ENCODE assay signal across 15 cellular contexts in the genomic region with DNA sequence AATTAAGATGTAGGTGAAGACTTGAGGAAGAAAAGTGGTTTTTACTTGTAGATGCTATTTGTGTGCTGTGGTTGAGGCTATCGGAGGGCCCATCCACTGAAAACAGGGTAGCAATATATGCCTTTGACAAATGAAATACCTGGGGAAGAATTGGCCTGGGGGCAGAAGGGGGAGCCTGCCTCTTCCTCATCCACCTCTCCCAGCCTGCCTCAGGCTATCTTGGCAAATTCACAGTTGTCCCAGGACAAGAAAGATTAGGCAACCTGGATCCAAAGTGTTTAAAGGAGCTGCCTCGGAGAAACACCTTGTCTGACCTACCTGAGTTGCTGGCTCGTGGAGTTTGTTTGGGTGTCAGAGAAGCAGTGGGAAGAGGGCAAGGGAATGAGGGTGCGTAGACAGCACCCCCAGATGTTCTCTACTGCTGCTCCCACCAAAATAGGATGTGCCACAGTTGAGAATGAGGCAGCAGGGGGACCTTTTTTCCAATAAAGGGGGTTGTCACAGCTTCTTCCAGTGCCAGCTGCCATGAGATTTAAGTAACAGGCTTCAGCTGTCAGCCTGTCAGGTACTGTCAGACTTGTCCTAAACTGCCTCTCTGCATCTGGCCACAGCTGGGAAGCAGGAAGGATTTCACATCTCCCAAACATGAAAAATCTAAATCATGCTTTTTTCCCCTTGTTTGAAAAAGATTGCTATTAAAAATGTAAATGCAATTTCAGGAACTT. TPM values are rescaled to one million over a fixed set of nuclear protein-coding genes. Genes with fewer than 3 reads are reported as not detected.
DNase-seq lines count a peak whose midpoint lies in the region; ATAC-seq, FAIRE-seq and TF ChIP-seq lines count a peak whose summit lies in the region.
"Had no signal": no experiment of that assay in that cellular context is flagged by ENCODE, and none has a peak within 500 bp of the region (broad histone marks: within the 10 kb centered on the region; RNA-seq: fewer than 3 reads in every experiment).

No MANE protein-coding gene starts in this region.

- H3K4me3 ChIP-seq in Caco-2 (ENCODE audit: low read depth, low read length), result no peak overlapping the region
- no peak overlapping the region for H3K4me3 ChIP-seq in kidney (ENCODE audit: low read length in 2 of 2)
- H3K4me3 ChIP-seq in smooth muscle cell, result no peak overlapping the region
- H3K4me3 ChIP-seq: gastrocnemius medialis, lung had no signal

- H3K9me3 Mint-ChIP-seq in Caco-2 (ENCODE audit: unreplicated experiment), result no peaks in the 10 kb centered on the region
- H3K9me3 Mint-ChIP-seq in activated B cell treated with CpG ODN at 0.5 μM for 24 hours, result no peaks in the 10 kb centered on the region

- ATAC-seq in activated B cell treated with CpG ODN at 0.5 μM for 24 hours (ENCODE audit: low read depth), result no peak
- no peak for ATAC-seq in HG03432 (IDR thresholded peaks at IDR 0.05; ENCODE audit: unreplicated experiment)
- no peak for ATAC-seq in HG02571 (IDR thresholded peaks at IDR 0.05; ENCODE audit: unreplicated experiment)
- no peak for ATAC-seq in GM18519 (IDR thresholded peaks at IDR 0.05; ENCODE audit: low FRiP score, unreplicated experiment)
- ATAC-seq: HCT116 had no signal

- peaks cover 50% of the 10 kb centered on the region for H3K79me2 ChIP-seq in smooth muscle cell (ENCODE audit: low read depth)

- H3K4me3 Mint-ChIP-seq in Caco-2 (ENCODE audit: unreplicated experiment) (no peak overlapping the region), activated B cell treated with CpG ODN at 0.5 μM for 24 hours (no peak overlapping the region)

- peaks cover 57% of the 10 kb centered on the region for H4K20me1 ChIP-seq in smooth muscle cell (ENCODE audit: low read depth)

- TF ChIP-seq CTCF in Caco-2 (IDR thresholded peaks at IDR 0.05; ENCODE audit: insufficient read depth in 1 of 2, low read depth in 1 of 2, low read length in 1 of 2, severe bottlenecking in 1 of 2, unreplicated experiment in 1 of 2) (no peak), activated B cell treated with CpG ODN at 0.5 μM for 24 hours (IDR thresholded peaks at IDR 0.05) (no peak), kidney (IDR thresholded peaks at IDR 0.05; ENCODE audit: borderline replicate concordance, extremely low read depth, insufficient read depth) (no peak), smooth muscle cell (IDR thresholded peaks at IDR 0.05; ENCODE audit: borderline replicate concordance, insufficient read depth, poor library complexity, severe bottlenecking) (no peak)

- BruUV-seq in Caco-2 (replicated peaks; lab: Mats Ljungman, UMichigan), result no TSS peak

- FAIRE-seq in kidney (lab: Jason Lieb, UNC), result no peak
- FAIRE-seq: GM19239 had no signal

- H3K27me3 ChIP-seq in Caco-2 (replicated peaks; ENCODE audit: control insufficient read depth, insufficient read depth, low read length), result no peaks in the 10 kb centered on the region
- H3K27me3 ChIP-seq in smooth muscle cell (ENCODE audit: low read depth), result no peaks in the 10 kb centered on the region
- H3K27me3 ChIP-seq: gastrocnemius medialis had no signal

- POLR2A ChIA-PET in Caco-2 (lab: Charles Lee) (interaction anchor here (0.6 to 0.9 kb wide), 2 partner anchors 10 to 41 kb away, joined by 3 to 5 read pairs; no protein-coding TSS in a partner anchor), activated B cell treated with CpG ODN at 0.5 μM for 24 hours (lab: Charles Lee) (interaction anchor here (1.0 to 1.3 kb wide), 3 partner anchors 11 to 44 kb away, joined by 4 to 5 read pairs (median 4); no protein-coding TSS in a partner anchor)

- no peak overlapping the region for H3K9ac ChIP-seq in kidney (ENCODE audit: low read length in 2 of 2)
- peak overlapping the region; percentile 18 for H3K9ac ChIP-seq in smooth muscle cell (ENCODE audit: low read depth)

- CTCF ChIA-PET in Caco-2 (lab: Charles Lee), result interaction anchor here (0.5 to 1.3 kb wide), 3 partner anchors 16 to 136 kb away, joined by 3 to 4 read pairs (median 3); no protein-coding TSS in a partner anchor
- CTCF ChIA-PET in activated B cell treated with CpG ODN at 0.5 μM for 24 hours (lab: Charles Lee), result interaction anchor here (1.1 kb wide), 1 partner anchor 118 kb away, joined by 3 read pairs; no protein-coding TSS in a partner anchor

- no peaks in the 10 kb centered on the region for H3K36me3 ChIP-seq in Caco-2 (ENCODE audit: control insufficient read depth, insufficient read depth, low read length)
- H3K36me3 ChIP-seq in kidney (ENCODE audit: control insufficient read depth in 1 of 2, insufficient read depth in 2 of 2, low read length in 2 of 2), result peaks cover 12 to 18% of the 10 kb centered on the region in 2 donors
- H3K36me3 ChIP-seq in smooth muscle cell (ENCODE audit: low read depth), result no peaks in the 10 kb centered on the region
- H3K36me3 ChIP-seq: gastrocnemius medialis had no signal

- H3K4me2 ChIP-seq in smooth muscle cell, result peak overlapping the region; percentile 52

- in situ Hi-C loops in G401 (cut with HindIII; ENCODE audit: low sequenced_read_pairs), result no loop called here

- H3K36me3 Mint-ChIP-seq in Caco-2 (ENCODE audit: insufficient read depth, unreplicated experiment), result peaks cover 11% of the 10 kb centered on the region
- H3K36me3 Mint-ChIP-seq in activated B cell treated with CpG ODN at 0.5 μM for 24 hours (ENCODE audit: low read depth), result peaks cover 77% of the 10 kb centered on the region

- DNase-seq in Caco-2 (peak in 1 of 2 experiments; percentile 55), activated B cell treated with CpG ODN at 0.5 μM for 24 hours (no peak), kidney (peak; percentile 8), smooth muscle cell (lab: John Stamatoyannopoulos, UW; ENCODE audit: unreplicated experiment) (no peak), G401 (ENCODE audit: low spot score) (no peak)
- DNase-seq: Calu3, cerebellar nuclear complex, gastrocnemius medialis, NCI-H345 had no signal

- H3K27ac ChIP-seq in kidney (ENCODE audit: low read depth in 2 of 2, low read length in 2 of 2) (peak overlapping the region in 1 of 2 donors; percentile 88), smooth muscle cell (ENCODE audit: low read depth) (peak overlapping the region; percentile 65)
- H3K27ac ChIP-seq: gastrocnemius medialis had no signal

- H2AFZ ChIP-seq in smooth muscle cell (ENCODE audit: low read depth), result no peak overlapping the region

- H3K9me3 ChIP-seq in Caco-2 (no peaks in the 10 kb centered on the region), kidney (ENCODE audit: control insufficient read depth in 1 of 2, low read length in 2 of 2) (no peaks in the 10 kb centered on the region), smooth muscle cell (replicated peaks; ENCODE audit: low read depth) (no peaks in the 10 kb centered on the region)
- H3K9me3 ChIP-seq: gastrocnemius medialis had no signal

- 82% methylated on average over 4 of the region's 4 CpGs for WGBS in smooth muscle cell (ENCODE audit: low lambda C conversion rate)

- H3K4me1 ChIP-seq in Caco-2, result 0 out of 2 replicates have a peak, but pooled peaks cover 8% of the 10 kb centered on the region
- H3K4me1 ChIP-seq in kidney (ENCODE audit: control insufficient read depth in 1 of 2, insufficient read depth in 1 of 2, low read depth in 1 of 2, low read length in 2 of 2), result peaks cover 1 to 22% of the 10 kb centered on the region in 2 donors
- peaks cover 14% of the 10 kb centered on the region for H3K4me1 ChIP-seq in smooth muscle cell (ENCODE audit: low read depth)

- H3K4me1 Mint-ChIP-seq in Caco-2 (ENCODE audit: low read depth, unreplicated experiment), result peaks cover 17% of the 10 kb centered on the region
- H3K4me1 Mint-ChIP-seq in activated B cell treated with CpG ODN at 0.5 μM for 24 hours, result peaks cover 67% of the 10 kb centered on the region

- intact Hi-C loops in Caco-2 (cut with micrococcal nuclease; ENCODE audit: unreplicated experiment) (no loop called here), activated B cell treated with CpG ODN at 0.5 μM for 24 hours (cut with micrococcal nuclease) (no loop called here), kidney (cut with DNase I) (no loop called here)

- H3K27me3 Mint-ChIP-seq in Caco-2 (ENCODE audit: insufficient read depth, unreplicated experiment), result no peaks in the 10 kb centered on the region
- no peaks in the 10 kb centered on the region for H3K27me3 Mint-ChIP-seq in activated B cell treated with CpG ODN at 0.5 μM for 24 hours

- H3K27ac Mint-ChIP-seq in Caco-2 (ENCODE audit: unreplicated experiment) (peak overlapping the region; percentile 83), activated B cell treated with CpG ODN at 0.5 μM for 24 hours (peak overlapping the region; percentile 44)

- peaks cover 21% of the 10 kb centered on the region for H3F3A ChIP-seq in smooth muscle cell (ENCODE audit: low read depth)

RNA-seq across cellular contexts. Expression of gene PLEKHO2, which starts 9.2 kb away (rescaled TPM):
- total RNA-seq in Caco-2 (2022), result 4.5 and 4.9 TPM in 2 replicates
- 36.5 and 38.1 TPM in 2 replicates for total RNA-seq in activated B cell treated with CpG ODN at 0.5 μM for 24 hours
- 48.6 TPM for total RNA-seq in kidney
- 12.0 TPM for polyA plus RNA-seq in kidney (ENCODE audit: insufficient read depth, low read depth, low replicate concordance)
- 7.9 and 13.7 TPM in 2 replicates for total RNA-seq in smooth muscle cell
- polyA plus RNA-seq in smooth muscle cell, result 16.3 and 20.0 TPM in 2 replicates
- total RNA-seq in G401 (2014; rRNA removed; shearing (Covaris generic)), result 16.1 and 17.4 TPM in 2 replicates

RNA-seq across cellular contexts. Expression of gene PIF1, which starts 25.5 kb away (rescaled TPM):
- 45.8 and 47.9 TPM in 2 replicates for total RNA-seq in Caco-2 (2022)
- total RNA-seq in activated B cell treated with CpG ODN at 0.5 μM for 24 hours, result 3.3 and 5.5 TPM in 2 replicates
- total RNA-seq in kidney, result 2.0 TPM
- polyA plus RNA-seq in kidney (ENCODE audit: insufficient read depth, low read depth, low replicate concordance), result 0.47 TPM
- total RNA-seq in smooth muscle cell, result 0.40 and 1.6 TPM in 2 replicates
- 1.5 TPM in 2 replicates for polyA plus RNA-seq in smooth muscle cell
- total RNA-seq in G401 (2014; rRNA removed; shearing (Covaris generic)), result 23.0 and 37.9 TPM in 2 replicates
